ENCODE assay signal across 30 cellular contexts in genomic region chr11:86072211-86072610, GRCh38.
"Had no signal": no experiment of that assay in that cellular context is flagged by ENCODE, and none has a peak within 500 bp of the region (broad histone marks: within the 10 kb centered on the region; RNA-seq: fewer than 3 reads in every experiment).

No MANE protein-coding gene starts in this region.

- H3K4me3 Mint-ChIP-seq: activated T-cell treated with anti-CD3 and anti-CD28 coated beads, Interleukin-2, amount 50 U/mL, for 24 hours; activated T-helper 17 cell treated with anti-CD3 and anti-CD28 coated beads, Interleukin-2, amount 50 U/mL, for 72 hours; central memory CD8-positive, alpha-beta T cell; nephron progenitor cell; T-helper 1 cell treated with Interleukin-12 subunit alpha and Interleukin-12 subunit beta and Interleukin-4 antibody, amounts not matched to agents 30 μg/mL and 1 μg/mL, for 36 hours had no signal

- ATAC-seq: activated T-helper 17 cell treated with anti-CD3 and anti-CD28 coated beads, Interleukin-2, amount 50 U/mL, for 72 hours; heart right ventricle; left lung; lower lobe of right lung; pancreas had no signal

- FAIRE-seq: bronchial epithelial cell, pancreas, TTC549 had no signal

- H3K4me1 Mint-ChIP-seq: activated T-helper 17 cell treated with anti-CD3 and anti-CD28 coated beads, Interleukin-2, amount 50 U/mL, for 72 hours had no signal

- H3K4me3 ChIP-seq: esophagus muscularis mucosa, heart right ventricle, left lung, lower lobe of right lung, pancreas, prostate gland, sigmoid colon, spleen, transverse colon, uterus had no signal

- H3K4me1 ChIP-seq: prostate gland, uterus had no signal

- H3K27ac Mint-ChIP-seq: activated T-cell treated with anti-CD3 and anti-CD28 coated beads, Interleukin-2, amount 50 U/mL, for 24 hours; activated T-helper 17 cell treated with anti-CD3 and anti-CD28 coated beads, Interleukin-2, amount 50 U/mL, for 72 hours; nephron progenitor cell; T-helper 1 cell treated with Interleukin-12 subunit alpha and Interleukin-12 subunit beta and Interleukin-4 antibody, amounts not matched to agents 30 μg/mL and 1 μg/mL, for 36 hours had no signal

- H3K9me3 Mint-ChIP-seq: activated T-cell treated with anti-CD3 and anti-CD28 coated beads, Interleukin-2, amount 50 U/mL, for 24 hours; activated T-helper 17 cell treated with anti-CD3 and anti-CD28 coated beads, Interleukin-2, amount 50 U/mL, for 72 hours; central memory CD8-positive, alpha-beta T cell; nephron progenitor cell; T-helper 1 cell treated with Interleukin-12 subunit alpha and Interleukin-12 subunit beta and Interleukin-4 antibody, amounts not matched to agents 30 μg/mL and 1 μg/mL, for 36 hours had no signal

- H3K27ac ChIP-seq: esophagus muscularis mucosa, heart right ventricle, left lung, lower lobe of right lung, neutrophil, pancreas, prostate gland, sigmoid colon, spleen, transverse colon, uterus had no signal

- H3K9me3 ChIP-seq: esophagus muscularis mucosa, heart right ventricle, left lung, lower lobe of right lung, neutrophil, pancreas, prostate gland, sigmoid colon, spleen, transverse colon, uterus had no signal

- H3K27me3 ChIP-seq: esophagus muscularis mucosa, heart right ventricle, left lung, neutrophil, pancreas, sigmoid colon, spleen, transverse colon, uterus had no signal

- H3K36me3 ChIP-seq: esophagus muscularis mucosa, heart right ventricle, left lung, lower lobe of right lung, neutrophil, pancreas, prostate gland, sigmoid colon, spleen, transverse colon, uterus had no signal

- H3K27me3 Mint-ChIP-seq: activated T-cell treated with anti-CD3 and anti-CD28 coated beads, Interleukin-2, amount 50 U/mL, for 24 hours; activated T-helper 17 cell treated with anti-CD3 and anti-CD28 coated beads, Interleukin-2, amount 50 U/mL, for 72 hours; central memory CD8-positive, alpha-beta T cell had no signal

- DNase-seq: activated CD4-positive, alpha-beta T cell treated with anti-CD3 and anti-CD28 coated beads for 4 hours; activated CD4-positive, alpha-beta T cell treated with anti-CD3 and anti-CD28 coated beads, Interleukin-2, amount 50 U/mL, for 4 hours; activated CD8-positive, alpha-beta memory T cell treated with anti-CD3 and anti-CD28 coated beads, Interleukin-2, amount 50 U/mL, for 48 hours; activated gamma-delta T cell treated with Interleukin-2 at 50 U/mL for 16 hours; activated naive CD4-positive, alpha-beta T cell treated with anti-CD3 and anti-CD28 coated beads, Interleukin-2, amount 50 U/mL, for 16 hours; activated T-cell treated with anti-CD3 and anti-CD28 coated beads, Interleukin-2, amount 50 U/mL, for 24 hours; dermis blood vessel endothelial cell; effector CD4-positive, alpha-beta T cell; foreskin melanocyte; heart right ventricle; left lung; lower lobe of right lung; mesendoderm; nephron progenitor cell; pancreas; retina; sigmoid colon; spleen; stimulated activated naive CD4-positive, alpha-beta T cell treated with Interleukin-2 at 50 U/mL for 16 hours; T-helper 9 cell; transverse colon; uterus had no signal
